9 cellular contexts compared by ENCODE assay signal in genomic region chr22:39239561-39240423, GRCh38. TPM values are rescaled to one million over a fixed set of nuclear protein-coding genes. Genes with fewer than 3 reads are reported as not detected.
DNase-seq lines count a peak whose midpoint lies in the region; ATAC-seq and TF ChIP-seq lines count a peak whose summit lies in the region.
"Had no signal": no experiment of that assay in that cellular context is flagged by ENCODE, and none has a peak within 500 bp of the region (broad histone marks: within the 10 kb centered on the region; RNA-seq: fewer than 3 reads in every experiment).

No MANE protein-coding gene starts in this region.

- TF ChIP-seq EP300 in suprapubic skin (IDR thresholded peaks at IDR 0.05): no peak

- H3K4me3 ChIP-seq in hepatocyte (no peak overlapping the region), suprapubic skin (peak overlapping the region; percentile 81), BE2C (ENCODE audit: low read depth, low read length) (no peak overlapping the region)

- no peak for DNase-seq in T-helper 2 cell treated with Interferon-gamma antibody and Interleukin-4, amounts not matched to agents 5 μg/mL and 100 μg/mL, for 36 hours (ENCODE audit: low spot score)
- DNase-seq in T-helper 2 cell (no peak), hepatocyte (ENCODE audit: low spot score) (no peak), suprapubic skin (ENCODE audit: low spot score in 2 of 2) (peak in 1 of 2 donors; percentile 84), BE2C (no peak)
- no peak for DNase-seq in stimulated activated naive B cell treated with anti-CD40 and anti-IgM and Interleukin-4, amounts not matched to agents 10 μg/mL and 1 μg/mL and 100 μg/mL, for 72 hours
- DNase-seq: ACHN had no signal

- H3K9me3 Mint-ChIP-seq in T-helper 2 cell treated with Interferon-gamma antibody and Interleukin-4, amounts not matched to agents 5 μg/mL and 100 μg/mL, for 36 hours: no peaks in the 10 kb centered on the region
- no peaks in the 10 kb centered on the region for H3K9me3 Mint-ChIP-seq in stimulated activated naive B cell treated with anti-CD40 and anti-IgM and Interleukin-4, amounts not matched to agents 10 μg/mL and 1 μg/mL and 100 μg/mL, for 72 hours

- H3K36me3 Mint-ChIP-seq in T-helper 2 cell treated with Interferon-gamma antibody and Interleukin-4, amounts not matched to agents 5 μg/mL and 100 μg/mL, for 36 hours (ENCODE audit: low read depth): no peaks in the 10 kb centered on the region
- H3K36me3 Mint-ChIP-seq in stimulated activated naive B cell treated with anti-CD40 and anti-IgM and Interleukin-4, amounts not matched to agents 10 μg/mL and 1 μg/mL and 100 μg/mL, for 72 hours: peaks cover 3 to 9% of the 10 kb centered on the region in 2 donors

- H4K20me1 ChIP-seq in hepatocyte (ENCODE audit: insufficient read depth, poor library complexity, severe bottlenecking): no peaks in the 10 kb centered on the region

- H3K27me3 Mint-ChIP-seq in T-helper 2 cell treated with Interferon-gamma antibody and Interleukin-4, amounts not matched to agents 5 μg/mL and 100 μg/mL, for 36 hours (ENCODE audit: low read depth): peaks cover 62% of the 10 kb centered on the region
- peaks cover 74 to 84% of the 10 kb centered on the region in 2 donors for H3K27me3 Mint-ChIP-seq in stimulated activated naive B cell treated with anti-CD40 and anti-IgM and Interleukin-4, amounts not matched to agents 10 μg/mL and 1 μg/mL and 100 μg/mL, for 72 hours

- no peaks in the 10 kb centered on the region for H3K36me3 ChIP-seq in hepatocyte (replicated peaks; ENCODE audit: insufficient read depth, low read depth)
- no peaks in the 10 kb centered on the region for H3K36me3 ChIP-seq in suprapubic skin
- H3K36me3 ChIP-seq in BE2C: no peaks in the 10 kb centered on the region

- no peak overlapping the region for H3K27ac Mint-ChIP-seq in T-helper 2 cell treated with Interferon-gamma antibody and Interleukin-4, amounts not matched to agents 5 μg/mL and 100 μg/mL, for 36 hours
- H3K27ac Mint-ChIP-seq in stimulated activated naive B cell treated with anti-CD40 and anti-IgM and Interleukin-4, amounts not matched to agents 10 μg/mL and 1 μg/mL and 100 μg/mL, for 72 hours: no peak overlapping the region

- H3K9me3 ChIP-seq in hepatocyte (ENCODE audit: low read depth) (no peaks in the 10 kb centered on the region), suprapubic skin (no peaks in the 10 kb centered on the region), BE2C (no peaks in the 10 kb centered on the region)

- peak overlapping the region; percentile 76 for H3K4me3 Mint-ChIP-seq in T-helper 2 cell treated with Interferon-gamma antibody and Interleukin-4, amounts not matched to agents 5 μg/mL and 100 μg/mL, for 36 hours
- no peak overlapping the region for H3K4me3 Mint-ChIP-seq in stimulated activated naive B cell treated with anti-CD40 and anti-IgM and Interleukin-4, amounts not matched to agents 10 μg/mL and 1 μg/mL and 100 μg/mL, for 72 hours

- WGBS in hepatocyte (ENCODE audit: low lambda C conversion rate, missing lambda C conversion rate): 78% methylated on average over 20 of the region's 20 CpGs
- WGBS in suprapubic skin: 37% methylated on average over 10 of the region's 20 CpGs

- H3K9me2 ChIP-seq in hepatocyte (replicated peaks; ENCODE audit: insufficient read depth): no peaks in the 10 kb centered on the region

- peak overlapping the region; percentile 98 for H3K4me2 ChIP-seq in hepatocyte

- peaks cover 35% of the 10 kb centered on the region for H3K4me1 ChIP-seq in hepatocyte (ENCODE audit: insufficient read depth)
- H3K4me1 ChIP-seq in suprapubic skin: peaks cover 97% of the 10 kb centered on the region
- H3K4me1 ChIP-seq in BE2C: peaks cover 8% of the 10 kb centered on the region

- TF ChIP-seq POLR2A in suprapubic skin (IDR thresholded peaks at IDR 0.05): no peak

- no peak overlapping the region for H2AFZ ChIP-seq in hepatocyte

- H3K27me3 ChIP-seq in hepatocyte (no peaks in the 10 kb centered on the region), suprapubic skin (peaks cover 3% of the 10 kb centered on the region), BE2C (peaks cover 36% of the 10 kb centered on the region)

- TF ChIP-seq CTCF in VCaP (conservative IDR thresholded peaks at IDR 0.05) (no peak), hepatocyte (IDR thresholded peaks at IDR 0.05; ENCODE audit: poor library complexity) (no peak), suprapubic skin (IDR thresholded peaks at IDR 0.05) (no peak), BE2C (IDR thresholded peaks at IDR 0.05; ENCODE audit: low read depth, low read length) (no peak)

- H3K27ac ChIP-seq in VCaP (peak overlapping the region; percentile 98), hepatocyte (peak overlapping the region; percentile 89), suprapubic skin (peak overlapping the region; percentile 95)

- no peaks in the 10 kb centered on the region for H3K79me2 ChIP-seq in hepatocyte

- ATAC-seq in HG02798 (IDR thresholded peaks at IDR 0.05; ENCODE audit: poor library complexity, unreplicated experiment): no peak
- ATAC-seq in stimulated activated naive B cell treated with anti-CD40 and anti-IgM and Interleukin-4, amounts not matched to agents 10 μg/mL and 1 μg/mL and 100 μg/mL, for 72 hours (replicated peaks): no peak

- H3K4me1 Mint-ChIP-seq in T-helper 2 cell treated with Interferon-gamma antibody and Interleukin-4, amounts not matched to agents 5 μg/mL and 100 μg/mL, for 36 hours (ENCODE audit: low read depth): peaks cover 42% of the 10 kb centered on the region
- peaks cover 63 to 77% of the 10 kb centered on the region in 2 donors for H3K4me1 Mint-ChIP-seq in stimulated activated naive B cell treated with anti-CD40 and anti-IgM and Interleukin-4, amounts not matched to agents 10 μg/mL and 1 μg/mL and 100 μg/mL, for 72 hours

RNA-seq across cellular contexts. Expression of gene PDGFB, which starts 5.0 kb away (rescaled TPM):
- total RNA-seq in hepatocyte (3.9 and 4.3 TPM in 2 replicates), suprapubic skin (10 to 100 TPM; 10.5 to 20.6 (median 12.0) TPM)
- 2.5 and 4.1 TPM in 2 replicates for polyA plus RNA-seq in hepatocyte
- not detected for polyA plus RNA-seq in BE2C (2012; ENCODE audit: insufficient read depth, insufficient read length, low read depth)
